ENCODE assay signal across 8 cellular contexts in the genomic region with DNA sequence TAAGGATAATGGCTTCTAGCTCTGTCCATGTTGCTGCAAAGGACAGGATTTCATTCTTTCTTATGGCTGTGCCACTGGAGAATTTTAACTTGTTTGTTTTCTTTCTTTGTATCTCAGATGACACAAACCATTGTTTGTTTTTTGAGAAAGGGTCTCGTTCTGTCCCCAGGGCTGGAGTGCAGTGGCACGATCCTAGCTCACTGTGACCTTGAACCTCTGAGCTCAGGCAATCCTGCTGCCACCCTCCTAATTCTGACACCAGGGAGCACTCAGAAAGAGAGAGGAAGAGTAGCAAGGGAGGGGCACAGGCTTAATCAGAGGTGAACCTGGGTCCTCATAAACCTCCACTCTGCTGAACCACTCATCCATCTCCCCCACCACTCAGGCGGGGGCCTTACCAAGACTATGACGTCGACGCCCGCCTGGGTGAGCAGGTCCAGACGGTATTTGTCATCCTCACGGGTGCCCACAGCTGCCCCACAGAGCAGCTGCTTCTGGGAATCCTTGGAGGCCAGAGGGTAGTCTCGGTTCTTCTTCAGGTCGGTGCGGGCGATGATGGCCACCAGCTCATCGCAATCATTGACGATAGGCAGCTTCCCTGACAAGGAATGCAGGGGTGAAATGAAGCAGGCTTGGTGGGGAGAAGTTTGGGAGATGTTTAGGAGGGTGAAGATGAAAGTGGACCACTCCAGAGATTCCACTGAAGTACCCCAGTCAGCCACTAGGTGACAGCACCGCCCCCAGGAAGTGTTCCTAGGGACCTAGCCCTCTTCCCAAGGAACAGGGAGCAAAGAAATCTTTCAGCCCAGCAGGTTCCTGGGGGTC. TPM values are rescaled to one million over a fixed set of nuclear protein-coding genes. Genes with fewer than 3 reads are reported as not detected.
DNase-seq lines count a peak whose midpoint lies in the region; ATAC-seq and TF ChIP-seq lines count a peak whose summit lies in the region.

No MANE protein-coding gene starts in this region.

- no peaks in the 10 kb centered on the region for H3K9me2 ChIP-seq in OCI-LY1 (ENCODE audit: low read depth, low read length)

- TF ChIP-seq CTCF in C4-2B (conservative IDR thresholded peaks at IDR 0.05) (peak; percentile 98), OCI-LY1 (IDR thresholded peaks at IDR 0.05; ENCODE audit: low read length) (peak; percentile 100), astrocyte of the spinal cord (IDR thresholded peaks at IDR 0.05; ENCODE audit: low read depth, low read length) (peak; percentile 99)

- H3K36me3 ChIP-seq in OCI-LY1 (ENCODE audit: insufficient read depth, low read length), result peaks cover 88% of the 10 kb centered on the region

- DNase-seq in astrocyte of the spinal cord (ENCODE audit: low read depth, low spot score), result peak; percentile 39
- peak; percentile 79 for DNase-seq in iPS-NIHi11 (ENCODE audit: low spot score)
- peak; percentile 34 to 35 for DNase-seq in stimulated activated CD4-positive, alpha-beta T cell treated with anti-CD3 and anti-CD28 coated beads, Interleukin-2, amount 100 ng/mL, for 48 hours
- no peak for DNase-seq in mesenteric fat pad (ENCODE audit: low spot score)

- in situ Hi-C loops in astrocyte of the spinal cord (cut with HindIII; ENCODE audit: low sequenced_read_pairs), result no loop called here

- H3K9me3 ChIP-seq in OCI-LY1 (ENCODE audit: low read length), result no peaks in the 10 kb centered on the region

- H3K27ac ChIP-seq in C4-2B, result no peak overlapping the region
- no peak overlapping the region for H3K27ac ChIP-seq in OCI-LY1 (ENCODE audit: low read depth, low read length, poor library complexity, severe bottlenecking)

- H3K4me1 ChIP-seq in OCI-LY1 (ENCODE audit: insufficient read depth, low read length, severe bottlenecking), result no peaks in the 10 kb centered on the region

- peak; percentile 47 for ATAC-seq in GM18909 (IDR thresholded peaks at IDR 0.05; ENCODE audit: poor library complexity, unreplicated experiment)
- no peak for ATAC-seq in HG03139 (IDR thresholded peaks at IDR 0.05; ENCODE audit: unreplicated experiment)

- H2AFZ ChIP-seq in OCI-LY1 (ENCODE audit: low read length), result no peak overlapping the region

- H3K79me2 ChIP-seq in OCI-LY1 (ENCODE audit: insufficient read depth, low read length), result no peaks in the 10 kb centered on the region

- no peak overlapping the region for H3K4me2 ChIP-seq in OCI-LY1 (ENCODE audit: low read length)

- H3K4me3 ChIP-seq in OCI-LY1 (ENCODE audit: low read depth, low read length, poor library complexity, severe bottlenecking) (no peak overlapping the region), astrocyte of the spinal cord (ENCODE audit: low read depth, low read length) (no peak overlapping the region)

- H3K27me3 ChIP-seq in OCI-LY1 (ENCODE audit: insufficient read depth, low read length), result no peaks in the 10 kb centered on the region

- H4K20me1 ChIP-seq in OCI-LY1 (ENCODE audit: insufficient read depth, low read length), result no peaks in the 10 kb centered on the region

- H3K9ac ChIP-seq in OCI-LY1 (ENCODE audit: low read length), result no peak overlapping the region

- no peaks in the 10 kb centered on the region for H3F3A ChIP-seq in OCI-LY1 (ENCODE audit: insufficient read depth, low read length)

RNA-seq across cellular contexts. Expression of gene IMPDH1, which starts 11.6 kb away (rescaled TPM):
- total RNA-seq in mesenteric fat pad, result 146 TPM

RNA-seq across cellular contexts. Expression of gene PRRT4, which starts 36.7 kb away (rescaled TPM):
- total RNA-seq in mesenteric fat pad, result 17.4 TPM

RNA-seq across cellular contexts. Expression of gene RBM28, which starts 54.5 kb away (rescaled TPM):
- 60.4 TPM for total RNA-seq in mesenteric fat pad

RNA-seq across cellular contexts. Expression of gene HILPDA, which starts 57.5 kb away (rescaled TPM):
- 31.1 TPM for total RNA-seq in mesenteric fat pad
